Comparison of ENCODE assay signal across 10 cellular contexts in genomic region chrX:15946783-15947550, GRCh38.
DNase-seq lines count a peak whose midpoint lies in the region; ATAC-seq lines count a peak whose summit lies in the region.
"Had no signal": no experiment of that assay in that cellular context is flagged by ENCODE, and none has a peak within 500 bp of the region (broad histone marks: within the 10 kb centered on the region; RNA-seq: fewer than 3 reads in every experiment).

No MANE protein-coding gene starts in this region.

- no peaks in the 10 kb centered on the region for H3K9me3 ChIP-seq in SJSA1 (replicated peaks)

- ATAC-seq in GM18873 (IDR thresholded peaks at IDR 0.05; ENCODE audit: low FRiP score, unreplicated experiment): no peak
- ATAC-seq in HG02938 (IDR thresholded peaks at IDR 0.05; ENCODE audit: unreplicated experiment): no peak
- ATAC-seq in HG02759 (IDR thresholded peaks at IDR 0.05; ENCODE audit: unreplicated experiment): no peak
- no peak for ATAC-seq in HG03025 (IDR thresholded peaks at IDR 0.05; ENCODE audit: low FRiP score, unreplicated experiment)

- peak overlapping the region; percentile 43 for H3K27ac ChIP-seq in SJSA1

- H3K27me3 ChIP-seq in SJSA1 (replicated peaks): no peaks in the 10 kb centered on the region

- H3K4me3 ChIP-seq in SJSA1: no peak overlapping the region

- peak in 2 of 3 donors; percentile 0 to 2 for DNase-seq in stimulated activated CD4-positive, alpha-beta T cell treated with anti-CD3 and anti-CD28 coated beads, TNF-alpha, amount 100 ng/mL, for 48 hours (ENCODE audit: low read depth in 3 of 3)
- DNase-seq in stimulated activated CD4-positive, alpha-beta T cell treated with anti-CD3 and anti-CD28 coated beads, Interleukin-4, amount 100 ng/mL, for 4 hours: no peak
- DNase-seq in SJSA1 (ENCODE audit: low read depth in 1 of 2, low spot score in 2 of 2) (peak; percentile 55 to 79), fibroblast of the conjunctiva (ENCODE audit: low read depth) (peak; percentile 40)
- DNase-seq: CD4-positive, alpha-beta T cell; effector CD8-positive, alpha-beta T cell had no signal

- H3K4me1 ChIP-seq in SJSA1 (replicated peaks): peaks cover 19% of the 10 kb centered on the region

- H3K36me3 ChIP-seq in SJSA1: no peaks in the 10 kb centered on the region

Comparison
In these comparisons a context has a peak if more than half of its experiments do, and no peak if none do; other contexts are left out.
1. DNase-seq: peak in stimulated activated CD4-positive, alpha-beta T cell treated with anti-CD3 and anti-CD28 coated beads, TNF-alpha, amount 100 ng/mL, for 48 hours (2 of 3), SJSA1 (2 of 2) and fibroblast of the conjunctiva (single experiment); none in stimulated activated CD4-positive, alpha-beta T cell treated with anti-CD3 and anti-CD28 coated beads, Interleukin-4, amount 100 ng/mL, for 4 hours (0 of 2).